ENCODE assay signal across 10 cellular contexts in the genomic region with DNA sequence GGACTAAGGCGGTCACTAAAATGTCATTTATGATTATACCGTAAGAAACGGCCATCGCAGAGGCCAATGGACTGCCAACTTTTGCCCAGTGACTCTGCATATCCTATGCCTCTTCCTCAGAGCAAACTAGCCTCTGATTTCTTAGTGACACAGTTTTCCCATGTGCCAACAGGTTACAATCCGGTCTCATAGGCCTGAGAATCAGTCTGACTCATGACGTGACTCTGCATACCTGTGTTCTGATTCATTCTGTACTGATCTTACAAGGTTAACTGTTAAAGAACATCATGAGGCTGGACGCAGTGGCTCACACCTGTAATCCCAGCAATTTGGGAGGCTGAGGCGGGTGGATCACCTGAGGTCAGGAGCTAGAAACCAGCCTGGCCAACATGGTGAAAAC. TPM values are rescaled to one million over a fixed set of nuclear protein-coding genes. Genes with fewer than 3 reads are reported as not detected.
A peak's percentile ranks its signal among the peaks of the same experiment; 100 is the strongest.
DNase-seq lines count a peak whose midpoint lies in the region; ATAC-seq and TF ChIP-seq lines count a peak whose summit lies in the region.
"Had no signal": no experiment of that assay in that cellular context is flagged by ENCODE, and none has a peak within 500 bp of the region (broad histone marks: within the 10 kb centered on the region; RNA-seq: fewer than 3 reads in every experiment).

No MANE protein-coding gene starts in this region.

- no peaks in the 10 kb centered on the region for H3K4me1 Mint-ChIP-seq in activated T-helper 17 cell treated with anti-CD3 and anti-CD28 coated beads, Interleukin-2, amount 50 U/mL, for 72 hours
- peaks cover 13% of the 10 kb centered on the region for H3K4me1 Mint-ChIP-seq in activated CD8-positive, alpha-beta T cell treated with anti-CD3 and anti-CD28 coated beads, Interleukin-2, amount 10 ng/mL, durations not matched to agents 7 days and 5 days (ENCODE audit: low read depth)

- no peaks in the 10 kb centered on the region for H3K9me3 Mint-ChIP-seq in activated T-helper 17 cell treated with anti-CD3 and anti-CD28 coated beads, Interleukin-2, amount 50 U/mL, for 72 hours
- H3K9me3 Mint-ChIP-seq in activated CD8-positive, alpha-beta T cell treated with anti-CD3 and anti-CD28 coated beads, Interleukin-2, amount 10 ng/mL, durations not matched to agents 7 days and 5 days (ENCODE audit: insufficient read depth) = peaks cover 5% of the 10 kb centered on the region

- intact Hi-C loops in upper lobe of right lung (cut with DNase I) = no loop called here

- no peaks in the 10 kb centered on the region for H3K36me3 ChIP-seq in upper lobe of right lung

- H3K4me3 Mint-ChIP-seq in activated T-helper 17 cell treated with anti-CD3 and anti-CD28 coated beads, Interleukin-2, amount 50 U/mL, for 72 hours = no peak overlapping the region
- no peak overlapping the region for H3K4me3 Mint-ChIP-seq in activated CD8-positive, alpha-beta T cell treated with anti-CD3 and anti-CD28 coated beads, Interleukin-2, amount 10 ng/mL, durations not matched to agents 7 days and 5 days

- POLR2A ChIA-PET in activated CD8-positive, alpha-beta T cell treated with anti-CD3 and anti-CD28 coated beads, Interleukin-2, amount 10 ng/mL, durations not matched to agents 7 days and 5 days (lab: Charles Lee) = no interaction called here

- H3K9me3 ChIP-seq in upper lobe of right lung = no peaks in the 10 kb centered on the region

- no peak for TF ChIP-seq CTCF in upper lobe of right lung (IDR thresholded peaks at IDR 0.05)

- H3K27ac ChIP-seq in upper lobe of right lung = no peak overlapping the region

- no peak overlapping the region for H3K4me3 ChIP-seq in upper lobe of right lung

- no peaks in the 10 kb centered on the region for H3K27me3 Mint-ChIP-seq in activated T-helper 17 cell treated with anti-CD3 and anti-CD28 coated beads, Interleukin-2, amount 50 U/mL, for 72 hours
- no peaks in the 10 kb centered on the region for H3K27me3 Mint-ChIP-seq in activated CD8-positive, alpha-beta T cell treated with anti-CD3 and anti-CD28 coated beads, Interleukin-2, amount 10 ng/mL, durations not matched to agents 7 days and 5 days (ENCODE audit: low read depth)

- H3K27ac Mint-ChIP-seq in activated T-helper 17 cell treated with anti-CD3 and anti-CD28 coated beads, Interleukin-2, amount 50 U/mL, for 72 hours = peak overlapping the region; percentile 43
- H3K27ac Mint-ChIP-seq in activated CD8-positive, alpha-beta T cell treated with anti-CD3 and anti-CD28 coated beads, Interleukin-2, amount 10 ng/mL, durations not matched to agents 7 days and 5 days = no peak overlapping the region

- peaks cover under 1% of the 10 kb centered on the region for H3K4me1 ChIP-seq in upper lobe of right lung

- peaks cover 46% of the 10 kb centered on the region for H3K36me3 Mint-ChIP-seq in activated T-helper 17 cell treated with anti-CD3 and anti-CD28 coated beads, Interleukin-2, amount 50 U/mL, for 72 hours (ENCODE audit: low read depth)
- peaks cover 57% of the 10 kb centered on the region for H3K36me3 Mint-ChIP-seq in activated CD8-positive, alpha-beta T cell treated with anti-CD3 and anti-CD28 coated beads, Interleukin-2, amount 10 ng/mL, durations not matched to agents 7 days and 5 days (ENCODE audit: low read depth)

- peak; percentile 12 for DNase-seq in activated CD4-positive, alpha-beta T cell treated with anti-CD3 and anti-CD28 coated beads for 48 hours
- no peak for DNase-seq in activated CD4-positive, alpha-beta T cell treated with anti-CD3 and anti-CD28 coated beads, Interleukin-2, amount 50 U/mL, for 48 hours
- peak; percentile 44 for DNase-seq in hepatic stellate cell (ENCODE audit: low spot score)
- peak; percentile 26 for DNase-seq in upper lobe of right lung
- no peak for DNase-seq in activated CD8-positive, alpha-beta T cell treated with anti-CD3 and anti-CD28 coated beads, Interleukin-2, amount 10 ng/mL, durations not matched to agents 7 days and 5 days
- DNase-seq in DMS79 (lab: John Stamatoyannopoulos, UW) = no peak
- no peak for DNase-seq in putamen (ENCODE audit: low spot score)
- DNase-seq: AML-193, H7 had no signal

- peak; percentile 90 for ATAC-seq in activated T-helper 17 cell treated with anti-CD3 and anti-CD28 coated beads, Interleukin-2, amount 50 U/mL, for 72 hours (replicated peaks)
- ATAC-seq in upper lobe of right lung = peak; percentile 78
- ATAC-seq in activated CD8-positive, alpha-beta T cell treated with anti-CD3 and anti-CD28 coated beads, Interleukin-2, amount 10 ng/mL, durations not matched to agents 7 days and 5 days = no peak

- CTCF ChIA-PET in activated CD8-positive, alpha-beta T cell treated with anti-CD3 and anti-CD28 coated beads, Interleukin-2, amount 10 ng/mL, durations not matched to agents 7 days and 5 days (lab: Charles Lee) = interaction anchor here (1.3 kb wide), 1 partner anchor 14 kb away, joined by 3 read pairs; no protein-coding TSS in a partner anchor

- H3K27me3 ChIP-seq in upper lobe of right lung = no peaks in the 10 kb centered on the region

RNA-seq across cellular contexts. Expression of gene RUBCN, which starts 17.8 kb away (rescaled TPM):
- 10 to 100 TPM; 33.8 to 34.0 TPM for total RNA-seq in activated T-helper 17 cell treated with anti-CD3 and anti-CD28 coated beads, Interleukin-2, amount 50 U/mL, for 72 hours
- 35.2 TPM for total RNA-seq in upper lobe of right lung
- 10 to 100 TPM; 48.4 to 50.2 TPM for total RNA-seq in activated CD8-positive, alpha-beta T cell treated with anti-CD3 and anti-CD28 coated beads, Interleukin-2, amount 10 ng/mL, durations not matched to agents 7 days and 5 days

RNA-seq across cellular contexts. Expression of gene FYTTD1, which starts 30.8 kb away (rescaled TPM):
- total RNA-seq in activated T-helper 17 cell treated with anti-CD3 and anti-CD28 coated beads, Interleukin-2, amount 50 U/mL, for 72 hours = 10 to 100 TPM; 14.5 to 23.7 TPM
- 46.8 TPM for total RNA-seq in upper lobe of right lung
- total RNA-seq in activated CD8-positive, alpha-beta T cell treated with anti-CD3 and anti-CD28 coated beads, Interleukin-2, amount 10 ng/mL, durations not matched to agents 7 days and 5 days = 10 to 100 TPM; 38.4 to 41.8 TPM

Comparison
In these comparisons a context has a peak if more than half of its experiments do, and no peak if none do; other contexts are left out.
1. DNase-seq: peak in activated CD4-positive, alpha-beta T cell treated with anti-CD3 and anti-CD28 coated beads for 48 hours (single experiment), hepatic stellate cell (single experiment) and upper lobe of right lung (single experiment); none in activated CD4-positive, alpha-beta T cell treated with anti-CD3 and anti-CD28 coated beads, Interleukin-2, amount 50 U/mL, for 48 hours (0 of 2), activated CD8-positive, alpha-beta T cell treated with anti-CD3 and anti-CD28 coated beads, Interleukin-2, amount 10 ng/mL, durations not matched to agents 7 days and 5 days (single experiment), DMS79 (single experiment) and putamen (single experiment).